Comparison of ENCODE assay signal across 11 cellular contexts in the genomic region with DNA sequence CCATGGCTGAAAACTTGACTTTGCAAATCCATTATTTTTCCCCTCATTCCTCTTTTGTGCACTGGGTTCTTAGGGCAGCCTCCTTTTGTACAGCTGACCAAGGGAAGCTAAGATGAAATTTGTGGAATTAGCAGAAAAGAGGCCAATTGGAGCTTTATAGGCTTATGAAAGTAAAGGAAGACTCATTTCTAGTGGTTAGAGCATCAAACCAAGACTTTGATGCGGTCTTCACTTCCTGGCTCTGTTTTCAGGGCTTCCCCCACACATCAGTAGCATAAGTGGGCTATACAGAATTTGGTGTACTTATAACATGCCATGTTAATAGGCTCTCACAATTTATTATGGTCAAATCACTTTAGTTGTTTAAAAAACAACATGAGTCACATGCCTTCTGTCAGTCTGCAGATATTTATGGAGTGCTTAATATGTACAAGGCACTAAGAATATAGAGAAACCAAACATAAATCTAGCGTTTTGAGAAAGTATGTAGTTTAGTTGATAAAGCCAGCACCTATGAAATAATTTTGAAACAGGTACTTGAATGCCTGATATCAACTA. TPM values are rescaled to one million over a fixed set of nuclear protein-coding genes. Genes with fewer than 3 reads are reported as not detected.
A peak's percentile ranks its signal among the peaks of the same experiment; 100 is the strongest.
DNase-seq lines count a peak whose midpoint lies in the region; ATAC-seq and TF ChIP-seq lines count a peak whose summit lies in the region.
"Had no signal": no experiment of that assay in that cellular context is flagged by ENCODE, and none has a peak within 500 bp of the region (broad histone marks: within the 10 kb centered on the region; RNA-seq: fewer than 3 reads in every experiment).

No MANE protein-coding gene starts in this region.

- no peak overlapping the region for H3K27ac ChIP-seq in smooth muscle cell (ENCODE audit: low read depth)
- H3K27ac ChIP-seq: neutrophil had no signal

- ATAC-seq in GM21529 (IDR thresholded peaks at IDR 0.05; ENCODE audit: unreplicated experiment), result peak; percentile 80
- ATAC-seq in HG03439 (IDR thresholded peaks at IDR 0.05; ENCODE audit: unreplicated experiment), result peak; percentile 41

- no peaks in the 10 kb centered on the region for H3K9me3 Mint-ChIP-seq in activated CD4-positive, alpha-beta T cell treated with anti-CD3 and anti-CD28 coated beads, Interleukin-2, amount 10 ng/mL, durations not matched to agents 7 days and 5 days
- H3K9me3 Mint-ChIP-seq: dendritic cell treated with granulocyte-macrophage colony-stimulating factor and Interleukin-4, amounts not matched to agents 40 ng/mL and 50 ng/mL, for 4 days had no signal

- H3K79me2 ChIP-seq in smooth muscle cell (ENCODE audit: low read depth), result peaks cover 11% of the 10 kb centered on the region

- TF ChIP-seq CTCF in smooth muscle cell (IDR thresholded peaks at IDR 0.05; ENCODE audit: borderline replicate concordance, insufficient read depth, poor library complexity, severe bottlenecking), result no peak

- H3K36me3 ChIP-seq in smooth muscle cell (ENCODE audit: low read depth), result no peaks in the 10 kb centered on the region
- H3K36me3 ChIP-seq: neutrophil had no signal

- peaks cover 7% of the 10 kb centered on the region for H3K4me1 Mint-ChIP-seq in activated CD4-positive, alpha-beta T cell treated with anti-CD3 and anti-CD28 coated beads, Interleukin-2, amount 10 ng/mL, durations not matched to agents 7 days and 5 days

- no peaks in the 10 kb centered on the region for H3F3A ChIP-seq in smooth muscle cell (ENCODE audit: low read depth)

- no peaks in the 10 kb centered on the region for H3K36me3 Mint-ChIP-seq in activated CD4-positive, alpha-beta T cell treated with anti-CD3 and anti-CD28 coated beads, Interleukin-2, amount 10 ng/mL, durations not matched to agents 7 days and 5 days (ENCODE audit: low read depth)

- POLR2A ChIA-PET in activated CD4-positive, alpha-beta T cell treated with anti-CD3 and anti-CD28 coated beads, Interleukin-2, amount 10 ng/mL, durations not matched to agents 7 days and 5 days (lab: Charles Lee), result no interaction called here

- no peak overlapping the region for H3K4me3 ChIP-seq in smooth muscle cell

- H2AFZ ChIP-seq in smooth muscle cell (ENCODE audit: low read depth), result no peak overlapping the region

- H4K20me1 ChIP-seq in smooth muscle cell (ENCODE audit: low read depth), result peaks cover 84% of the 10 kb centered on the region

- H3K27me3 ChIP-seq in smooth muscle cell (ENCODE audit: low read depth), result peaks cover 48% of the 10 kb centered on the region

- H3K9me3 ChIP-seq in smooth muscle cell (replicated peaks; ENCODE audit: low read depth), result no peaks in the 10 kb centered on the region
- H3K9me3 ChIP-seq: neutrophil had no signal

- H3K27ac Mint-ChIP-seq in activated CD4-positive, alpha-beta T cell treated with anti-CD3 and anti-CD28 coated beads, Interleukin-2, amount 10 ng/mL, durations not matched to agents 7 days and 5 days, result no peak overlapping the region
- H3K27ac Mint-ChIP-seq: dendritic cell treated with granulocyte-macrophage colony-stimulating factor and Interleukin-4, amounts not matched to agents 40 ng/mL and 50 ng/mL, for 4 days had no signal

- CTCF ChIA-PET in activated CD4-positive, alpha-beta T cell treated with anti-CD3 and anti-CD28 coated beads, Interleukin-2, amount 10 ng/mL, durations not matched to agents 7 days and 5 days (lab: Charles Lee), result no interaction called here

- H3K4me3 Mint-ChIP-seq in activated CD4-positive, alpha-beta T cell treated with anti-CD3 and anti-CD28 coated beads, Interleukin-2, amount 10 ng/mL, durations not matched to agents 7 days and 5 days, result no peak overlapping the region
- H3K4me3 Mint-ChIP-seq: dendritic cell treated with granulocyte-macrophage colony-stimulating factor and Interleukin-4, amounts not matched to agents 40 ng/mL and 50 ng/mL, for 4 days had no signal

- WGBS in smooth muscle cell (ENCODE audit: low lambda C conversion rate), result 62% methylated on average over 2 of the region's 2 CpGs

- peaks cover 24% of the 10 kb centered on the region for H3K27me3 Mint-ChIP-seq in activated CD4-positive, alpha-beta T cell treated with anti-CD3 and anti-CD28 coated beads, Interleukin-2, amount 10 ng/mL, durations not matched to agents 7 days and 5 days

- peak; percentile 34 for DNase-seq in activated CD4-positive, alpha-beta T cell treated with anti-CD3 and anti-CD28 coated beads, Interleukin-2, amount 10 ng/mL, durations not matched to agents 7 days and 5 days
- no peak for DNase-seq in activated CD4-positive, alpha-beta T cell treated with anti-CD3 and anti-CD28 coated beads for 48 hours
- DNase-seq in smooth muscle cell (lab: John Stamatoyannopoulos, UW; ENCODE audit: unreplicated experiment) (no peak), NCI-H510A treated with DMSO at 0.1 percent for 48 hours (lab: John Stamatoyannopoulos, UW) (no peak), kidney tubule cell (ENCODE audit: low spot score) (no peak)
- DNase-seq in activated effector memory CD4-positive, alpha-beta T cell treated with anti-CD3 and anti-CD28 coated beads, Interleukin-2, amount 50 U/mL, for 16 hours, result no peak
- DNase-seq: activated CD8-positive, alpha-beta memory T cell treated with anti-CD3 and anti-CD28 coated beads, Interleukin-2, amount 50 U/mL, for 48 hours had no signal

- peak overlapping the region; percentile 29 for H3K4me2 ChIP-seq in smooth muscle cell

- no peak overlapping the region for H3K9ac ChIP-seq in smooth muscle cell (ENCODE audit: low read depth)

- H3K4me1 ChIP-seq in smooth muscle cell (ENCODE audit: low read depth), result peaks cover 8% of the 10 kb centered on the region

RNA-seq across cellular contexts. Expression of gene AUTS2, which starts 5.7 kb away (rescaled TPM):
- 10 to 100 TPM; 13.9 to 18.9 TPM for total RNA-seq in activated CD4-positive, alpha-beta T cell treated with anti-CD3 and anti-CD28 coated beads, Interleukin-2, amount 10 ng/mL, durations not matched to agents 7 days and 5 days
- 6.0 and 6.5 TPM in 2 replicates for total RNA-seq in smooth muscle cell
- 8.6 and 11.4 TPM in 2 replicates for polyA plus RNA-seq in smooth muscle cell
